14 cellular contexts compared by ENCODE assay signal in genomic region chr2:64732153-64732552, GRCh38.
A peak's percentile ranks its signal among the peaks of the same experiment; 100 is the strongest.
DNase-seq lines count a peak whose midpoint lies in the region; ATAC-seq and TF ChIP-seq lines count a peak whose summit lies in the region.
"Had no signal": no experiment of that assay in that cellular context is flagged by ENCODE, and none has a peak within 500 bp of the region (broad histone marks: within the 10 kb centered on the region; RNA-seq: fewer than 3 reads in every experiment).

No MANE protein-coding gene starts in this region.

- no peaks in the 10 kb centered on the region for H3K36me3 ChIP-seq in GM23248 (ENCODE audit: low read depth)
- H3K36me3 ChIP-seq in ascending aorta, result no peaks in the 10 kb centered on the region
- no peaks in the 10 kb centered on the region for H3K36me3 ChIP-seq in lower lobe of right lung
- H3K36me3 ChIP-seq: tibial artery had no signal

- no peak overlapping the region for H3K9ac ChIP-seq in GM23248

- intact Hi-C loops in ascending aorta (cut with DNase I), result no loop called here
- intact Hi-C loops in lower lobe of right lung (cut with DNase I), result no loop called here

- no peak overlapping the region for H3K4me3 Mint-ChIP-seq in stimulated activated memory B cell treated with anti-CD40 and anti-IgM and Interleukin-4, amounts not matched to agents 10 μg/mL and 1 μg/mL and 100 μg/mL, for 72 hours

- peak overlapping the region; percentile 74; the same call in 1 of the 2 replicates for H2AFZ ChIP-seq in GM23248

- H3K27me3 ChIP-seq in GM23248 (replicated peaks; ENCODE audit: insufficient read depth) (no peaks in the 10 kb centered on the region), ascending aorta (no peaks in the 10 kb centered on the region), lower lobe of right lung (ENCODE audit: low read depth) (no peaks in the 10 kb centered on the region)
- H3K27me3 ChIP-seq: tibial artery had no signal

- peaks cover 50% of the 10 kb centered on the region for H3K4me1 Mint-ChIP-seq in stimulated activated memory B cell treated with anti-CD40 and anti-IgM and Interleukin-4, amounts not matched to agents 10 μg/mL and 1 μg/mL and 100 μg/mL, for 72 hours

- H3K4me2 ChIP-seq in GM23248 (ENCODE audit: unreplicated experiment), result no peak overlapping the region

- peaks cover 76% of the 10 kb centered on the region for H3K79me2 ChIP-seq in GM23248 (ENCODE audit: insufficient read depth)

- H3K4me3 ChIP-seq in GM23248 (no peak overlapping the region), ascending aorta (no peak overlapping the region), lower lobe of right lung (no peak overlapping the region)
- H3K4me3 ChIP-seq: lung, tibial artery had no signal

- peaks cover 20% of the 10 kb centered on the region for H3K4me1 ChIP-seq in GM23248 (ENCODE audit: insufficient read depth)
- peaks cover 3 to 14% of the 10 kb centered on the region in 2 donors for H3K4me1 ChIP-seq in ascending aorta
- peaks cover 28% of the 10 kb centered on the region for H3K4me1 ChIP-seq in lower lobe of right lung

- ATAC-seq in lower lobe of right lung, result no peak
- no peak for ATAC-seq in stimulated activated memory B cell treated with anti-CD40 and anti-IgM and Interleukin-4, amounts not matched to agents 10 μg/mL and 1 μg/mL and 100 μg/mL, for 72 hours
- ATAC-seq in GM21529 (IDR thresholded peaks at IDR 0.05; ENCODE audit: unreplicated experiment), result no peak
- no peak for ATAC-seq in GM18861 (IDR thresholded peaks at IDR 0.05; ENCODE audit: unreplicated experiment)
- ATAC-seq: effector memory CD8-positive, alpha-beta T cell had no signal

- WGBS in GM23248 (ENCODE audit: low coverage in 1 of 2, low lambda C conversion rate in 2 of 2, missing lambda C conversion rate in 2 of 2), 2 experiments, result 76 to 88% methylated on average over 5 of the region's 5 CpGs

- in situ Hi-C loops in GM23248 (cut with MboI), result no loop called here

- DNase-seq in GM23248 (no peak), ascending aorta (ENCODE audit: low spot score in 2 of 2) (no peak), lower lobe of right lung (no peak), NAMALWA (ENCODE audit: low spot score) (no peak)
- no peak for DNase-seq in stimulated activated CD4-positive, alpha-beta T cell treated with anti-CD3 and anti-CD28 coated beads, Interleukin-4, amount 100 ng/mL, for 1 hour
- DNase-seq: activated CD4-positive, alpha-beta T cell treated with anti-CD3 and anti-CD28 coated beads, Interleukin-2, amount 50 U/mL, for 1 hour; activated T-cell treated with anti-CD3 and anti-CD28 coated beads, Interleukin-2, amount 50 U/mL, for 24 hours; effector memory CD8-positive, alpha-beta T cell; NCI-H774; tibial artery had no signal

- TF ChIP-seq CTCF in ascending aorta (IDR thresholded peaks at IDR 0.05) (no peak), lower lobe of right lung (IDR thresholded peaks at IDR 0.05) (no peak)

- H3F3A ChIP-seq in GM23248 (ENCODE audit: insufficient read depth), result peaks cover 25% of the 10 kb centered on the region; the same call in 1 of the 2 replicates

- H3K27ac ChIP-seq in GM23248, result no peak overlapping the region
- H3K27ac ChIP-seq in ascending aorta, result peak overlapping the region; percentile 60 to 63
- peak overlapping the region; percentile 84 for H3K27ac ChIP-seq in lower lobe of right lung

- H3K9me3 ChIP-seq in GM23248 (ENCODE audit: low read depth) (no peaks in the 10 kb centered on the region), ascending aorta (no peaks in the 10 kb centered on the region), lower lobe of right lung (no peaks in the 10 kb centered on the region)
- H3K9me3 ChIP-seq: tibial artery had no signal

- peaks cover 17% of the 10 kb centered on the region for H3K36me3 Mint-ChIP-seq in stimulated activated memory B cell treated with anti-CD40 and anti-IgM and Interleukin-4, amounts not matched to agents 10 μg/mL and 1 μg/mL and 100 μg/mL, for 72 hours

- no peaks in the 10 kb centered on the region for H3K9me2 ChIP-seq in GM23248 (ENCODE audit: insufficient read depth)

- H4K20me1 ChIP-seq in GM23248 (ENCODE audit: insufficient read depth), result no peaks in the 10 kb centered on the region

- H3K27me3 Mint-ChIP-seq in stimulated activated memory B cell treated with anti-CD40 and anti-IgM and Interleukin-4, amounts not matched to agents 10 μg/mL and 1 μg/mL and 100 μg/mL, for 72 hours, result no peaks in the 10 kb centered on the region
- H3K27me3 Mint-ChIP-seq: activated T-cell treated with anti-CD3 and anti-CD28 coated beads, Interleukin-2, amount 50 U/mL, for 24 hours; effector memory CD8-positive, alpha-beta T cell had no signal

- no peaks in the 10 kb centered on the region for H3K9me3 Mint-ChIP-seq in stimulated activated memory B cell treated with anti-CD40 and anti-IgM and Interleukin-4, amounts not matched to agents 10 μg/mL and 1 μg/mL and 100 μg/mL, for 72 hours
- H3K9me3 Mint-ChIP-seq: activated T-cell treated with anti-CD3 and anti-CD28 coated beads, Interleukin-2, amount 50 U/mL, for 24 hours; effector memory CD8-positive, alpha-beta T cell had no signal

- peak overlapping the region; percentile 98 for H3K27ac Mint-ChIP-seq in stimulated activated memory B cell treated with anti-CD40 and anti-IgM and Interleukin-4, amounts not matched to agents 10 μg/mL and 1 μg/mL and 100 μg/mL, for 72 hours
